1 cellular context compared by ENCODE assay signal in genomic region chr12:6945613-6946012, GRCh38.
TF ChIP-seq lines count a peak whose summit lies in the region.

No MANE protein-coding gene starts in this region.

TF ChIP-seq in liver, 16 proteins besides CTCF, POLR2A, EP300 and RAD21 (continued from another document):
- no peak for TF ChIP-seq ZBTB33 (IDR thresholded peaks at IDR 0.05)
- TF ChIP-seq JUND (IDR thresholded peaks at IDR 0.05) = no peak
- TF ChIP-seq FOXA1 (IDR thresholded peaks at IDR 0.05) = no peak
- TF ChIP-seq TAF1 (conservative IDR thresholded peaks at IDR 0.05) = no peak
- no peak for TF ChIP-seq MAX (IDR thresholded peaks at IDR 0.05)
- TF ChIP-seq RXRA (IDR thresholded peaks at IDR 0.05) = no peak
- no peak for TF ChIP-seq SP1 (IDR thresholded peaks at IDR 0.05)
- TF ChIP-seq NR2F2 (IDR thresholded peaks at IDR 0.05) = no peak
- TF ChIP-seq ATF3 (IDR thresholded peaks at IDR 0.05) = no peak
- no peak for TF ChIP-seq YY1 (IDR thresholded peaks at IDR 0.05)
- no peak for TF ChIP-seq HNF4G (IDR thresholded peaks at IDR 0.05)
- TF ChIP-seq EGR1 (IDR thresholded peaks at IDR 0.05; ENCODE audit: low read depth in 2 of 2) = no peak
